8 cellular contexts compared by ENCODE assay signal in the genomic region with DNA sequence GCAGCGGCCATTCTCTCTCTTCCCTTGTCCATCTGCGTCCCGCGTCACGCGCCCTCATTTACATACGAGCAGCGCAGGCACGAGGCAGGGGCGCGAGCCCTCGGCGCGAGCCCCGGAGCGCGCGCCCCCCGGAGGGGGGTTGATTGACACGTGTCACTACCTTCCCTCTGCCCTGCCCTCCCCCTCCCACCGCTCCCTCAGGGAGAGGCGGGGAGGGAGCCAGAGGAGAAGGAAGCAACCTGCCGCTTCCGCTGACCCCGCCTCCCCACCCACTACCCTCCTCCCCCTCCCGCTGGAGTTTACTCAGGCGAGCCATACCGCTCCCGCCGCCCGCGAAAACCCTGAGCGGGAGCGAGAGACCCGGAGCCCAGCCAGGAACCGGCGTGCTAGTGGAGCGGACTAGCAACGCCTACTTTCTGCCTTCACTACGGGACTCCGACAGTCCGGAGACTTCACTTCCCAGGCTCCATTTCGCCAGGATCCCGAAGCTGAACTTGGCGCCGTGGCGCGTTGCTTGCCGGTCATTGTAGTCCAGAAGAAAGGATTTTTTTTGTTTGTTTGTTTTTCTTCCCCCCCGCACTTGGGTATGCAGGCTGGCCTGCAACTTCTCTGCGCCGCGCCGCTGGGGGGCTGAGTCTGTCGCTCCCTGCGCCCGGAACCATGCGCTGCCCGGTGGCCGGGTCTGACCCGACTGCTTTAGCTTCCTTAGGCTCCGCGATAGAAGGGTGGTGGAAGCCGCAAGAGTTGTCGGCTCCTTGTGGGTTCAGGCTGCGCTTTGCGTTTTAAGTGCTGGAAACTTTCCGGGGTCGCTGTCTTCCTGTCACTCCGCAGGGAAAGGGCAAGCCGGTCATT. TPM values are rescaled to one million over a fixed set of nuclear protein-coding genes. Genes with fewer than 3 reads are reported as not detected.
DNase-seq lines count a peak whose midpoint lies in the region; ATAC-seq and TF ChIP-seq lines count a peak whose summit lies in the region.

A gene (minus strand): TSS at position 36 of the 852 bp plus-strand sequence. CDS start 4 bp downstream, at position 32.

- H3K27me3 ChIP-seq in left lung: peaks cover 0 to 10% of the 10 kb centered on the region in 2 donors

- no peak for TF ChIP-seq CTCF in left lung (IDR thresholded peaks at IDR 0.05)

- intact Hi-C loops in left lung (cut with DNase I): no loop called here

- peak within 1 kb of the TSS; percentile 95 for H3K27ac ChIP-seq in left lung

- peaks cover 9 to 16% of the 10 kb centered on the region in 2 donors for H3K4me1 ChIP-seq in left lung

- ATAC-seq in GM19328 (IDR thresholded peaks at IDR 0.05; ENCODE audit: unreplicated experiment) (peak; percentile 67), HG03520 (IDR thresholded peaks at IDR 0.05; ENCODE audit: unreplicated experiment) (peak; percentile 72), left lung (peak; percentile 93)

- H3K36me3 ChIP-seq in left lung: no peaks in the 10 kb centered on the region

- DNase-seq in C1 segment of cervical spinal cord (lab: John Stamatoyannopoulos, UW) (peak; percentile 61 to 99 (median 92)), NCI-H69 (lab: John Stamatoyannopoulos, UW) (peak; percentile 97), dermis blood vessel endothelial cell (peak; percentile 98), left lung (peak; percentile 95 to 99)
- DNase-seq in activated CD4-positive, alpha-beta T cell treated with anti-CD3 and anti-CD28 coated beads, Interleukin-2, amount 50 U/mL, for 24 hours (ENCODE audit: low read depth in 1 of 2, low spot score in 1 of 2): peak; percentile 68 to 80
- peak; percentile 72 for DNase-seq in stimulated activated CD4-positive, alpha-beta T cell treated with anti-CD3 and anti-CD28 coated beads, Interleukin-2, amount 100 ng/mL, for 48 hours

- no peaks in the 10 kb centered on the region for H3K9me3 ChIP-seq in left lung

- peak within 1 kb of the TSS; percentile 91 to 93 for H3K4me3 ChIP-seq in left lung

RNA-seq across cellular contexts. Expression of the gene that starts here (rescaled TPM):
- total RNA-seq in dermis blood vessel endothelial cell (21.2 and 35.4 TPM in 2 replicates), left lung (10 to 100 TPM; 12.2 to 13.3 TPM)

Comparison
In these comparisons a context has a peak if more than half of its experiments do, and no peak if none do; other contexts are left out.
1. Peak in every context shown above with its lines: DNase-seq, ATAC-seq, H3K4me3 ChIP-seq and H3K27ac ChIP-seq.